ENCODE assay signal across 8 cellular contexts in the genomic region with DNA sequence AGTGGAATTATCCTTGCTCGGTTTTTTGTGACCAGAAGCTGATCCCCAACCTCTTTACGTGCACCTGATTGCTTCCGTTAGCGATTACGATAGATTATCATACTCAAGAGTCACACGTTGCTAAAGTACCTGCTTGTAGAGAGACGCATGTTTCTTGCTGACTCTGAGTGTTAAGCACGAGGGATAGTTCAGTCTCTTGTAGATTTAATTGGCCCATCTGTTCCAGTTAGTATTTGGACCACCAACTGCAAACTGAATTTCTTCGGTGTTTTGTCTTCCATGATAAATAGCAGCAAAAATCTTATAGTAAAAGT. TPM values are rescaled to one million over a fixed set of nuclear protein-coding genes. Genes with fewer than 3 reads are reported as not detected.
DNase-seq lines count a peak whose midpoint lies in the region; ATAC-seq and TF ChIP-seq lines count a peak whose summit lies in the region.

No MANE protein-coding gene starts in this region.

- CTCF ChIA-PET in activated naive CD4-positive, alpha-beta T cell treated with anti-CD3 and anti-CD28 coated beads for 36 hours (lab: Charles Lee) = interaction anchor here (1.5 to 1.8 kb wide), 2 partner anchors 31 to 187 kb away, joined by 3 to 8 read pairs; no protein-coding TSS in a partner anchor

- H3K4me1 ChIP-seq in NT2/D1 (ENCODE audit: insufficient read depth, insufficient read length) = no peaks in the 10 kb centered on the region
- H3K4me1 ChIP-seq in parathyroid adenoma = no peaks in the 10 kb centered on the region

- H3K27me3 Mint-ChIP-seq in activated naive CD4-positive, alpha-beta T cell treated with anti-CD3 and anti-CD28 coated beads for 36 hours (ENCODE audit: low read depth) = no peaks in the 10 kb centered on the region

- no peak for DNase-seq in activated naive CD4-positive, alpha-beta T cell treated with anti-CD3 and anti-CD28 coated beads for 36 hours
- DNase-seq in activated naive CD4-positive, alpha-beta T cell treated with Interleukin-2 at 50 U/mL for 16 hours = no peak
- DNase-seq in NT2/D1 (ENCODE audit: low read depth, low spot score) (no peak), epithelial cell of proximal tubule (ENCODE audit: low read depth) (no peak), ACHN (no peak)
- DNase-seq in stimulated activated CD4-positive, alpha-beta T cell treated with anti-CD3 and anti-CD28 coated beads, Interleukin-2, amount 100 ng/mL, for 24 hours = no peak

- H3K9me3 Mint-ChIP-seq in activated naive CD4-positive, alpha-beta T cell treated with anti-CD3 and anti-CD28 coated beads for 36 hours = no peaks in the 10 kb centered on the region

- H3K27me3 ChIP-seq in NT2/D1 (ENCODE audit: insufficient read depth, insufficient read length) (no peaks in the 10 kb centered on the region), parathyroid adenoma (ENCODE audit: control insufficient read depth, insufficient read depth, low read length) (no peaks in the 10 kb centered on the region)

- H3K36me3 Mint-ChIP-seq in activated naive CD4-positive, alpha-beta T cell treated with anti-CD3 and anti-CD28 coated beads for 36 hours (ENCODE audit: low read depth) = peaks cover 7% of the 10 kb centered on the region

- H3K36me3 ChIP-seq in NT2/D1 (ENCODE audit: insufficient read depth, insufficient read length, low read length) (peaks cover 15% of the 10 kb centered on the region), parathyroid adenoma (ENCODE audit: control insufficient read depth, insufficient read depth, low read length) (no peaks in the 10 kb centered on the region)

- peak overlapping the region; percentile 91 for H3K4me2 ChIP-seq in parathyroid adenoma (ENCODE audit: low read length)

- in situ Hi-C loops in ACHN (cut with HindIII; ENCODE audit: low pct_ligation_motif_present, low pct_unique_long_range_greater_than_20kb, low sequenced_read_pairs) = no loop called here

- TF ChIP-seq CTCF in epithelial cell of proximal tubule (conservative IDR thresholded peaks at IDR 0.05; ENCODE audit: low read depth, low read length) (no peak), parathyroid adenoma (IDR thresholded peaks at IDR 0.05) (no peak)

- peak; percentile 19 for ATAC-seq in HG02885 (IDR thresholded peaks at IDR 0.05; ENCODE audit: poor library complexity, unreplicated experiment)

- H3K9me3 ChIP-seq in NT2/D1 (ENCODE audit: insufficient read depth, low read length) (no peaks in the 10 kb centered on the region), parathyroid adenoma (ENCODE audit: control insufficient read depth, low read length) (no peaks in the 10 kb centered on the region)

- H3K4me1 Mint-ChIP-seq in activated naive CD4-positive, alpha-beta T cell treated with anti-CD3 and anti-CD28 coated beads for 36 hours (ENCODE audit: low read depth) = peaks cover 21% of the 10 kb centered on the region

- peak overlapping the region; percentile 93 for H3K27ac Mint-ChIP-seq in activated naive CD4-positive, alpha-beta T cell treated with anti-CD3 and anti-CD28 coated beads for 36 hours

- H3K9ac ChIP-seq in NT2/D1 (ENCODE audit: insufficient read length, low read depth) (peak overlapping the region; percentile 80), parathyroid adenoma (no peak overlapping the region)

- intact Hi-C loops in activated naive CD4-positive, alpha-beta T cell treated with anti-CD3 and anti-CD28 coated beads for 36 hours (cut with micrococcal nuclease) = no loop called here

- H3K79me2 ChIP-seq in parathyroid adenoma = peaks cover 2% of the 10 kb centered on the region

- peak overlapping the region; percentile 92 for H3K4me3 ChIP-seq in NT2/D1 (ENCODE audit: insufficient read length, low read depth)
- peak overlapping the region; percentile 78 for H3K4me3 ChIP-seq in epithelial cell of proximal tubule (ENCODE audit: low read depth, low read length)
- H3K4me3 ChIP-seq in parathyroid adenoma (ENCODE audit: low read depth, low read length) = peak overlapping the region; percentile 88

- H3K27ac ChIP-seq in parathyroid adenoma = peak overlapping the region; percentile 89

- H2AFZ ChIP-seq in parathyroid adenoma = peak overlapping the region; percentile 89

- peak overlapping the region; percentile 72 for H3K4me3 Mint-ChIP-seq in activated naive CD4-positive, alpha-beta T cell treated with anti-CD3 and anti-CD28 coated beads for 36 hours

RNA-seq across cellular contexts. Expression of gene COX18, which starts 0.5 kb away (rescaled TPM):
- 10 to 100 TPM; 20.9 to 21.1 TPM for total RNA-seq in activated naive CD4-positive, alpha-beta T cell treated with anti-CD3 and anti-CD28 coated beads for 36 hours
- 19.6 and 26.4 TPM in 2 replicates for total RNA-seq in epithelial cell of proximal tubule
